ENCODE assay signal across 1 cellular context in the genomic region with DNA sequence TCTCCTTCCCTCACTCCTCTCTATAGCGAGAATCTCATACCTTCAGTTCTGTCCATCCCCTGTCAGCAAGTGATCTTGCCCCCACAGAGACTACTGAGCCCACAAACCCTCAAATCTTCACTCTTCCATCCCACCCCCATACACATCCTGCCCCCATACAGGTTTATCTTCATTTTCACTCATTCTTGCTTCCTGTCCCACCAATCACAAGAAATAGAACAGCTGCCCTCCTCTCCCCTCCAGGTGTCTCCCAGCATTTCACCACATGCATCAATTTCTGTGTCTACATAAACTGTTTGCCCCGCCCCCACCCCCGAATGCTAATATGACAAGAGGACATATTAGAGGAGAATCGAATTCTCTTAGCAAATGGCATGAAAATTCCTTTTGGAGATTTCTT.
TF ChIP-seq lines count a peak whose summit lies in the region.

No MANE protein-coding gene starts in this region.

TF ChIP-seq in IMR-90, 13 proteins besides CTCF, POLR2A, EP300 and RAD21:
- TF ChIP-seq RCOR1 (IDR thresholded peaks at IDR 0.05; ENCODE audit: insufficient replicate concordance, low read length) (no peak), FOS (IDR thresholded peaks at IDR 0.05; ENCODE audit: low read depth, low read length) (no peak), SMC3 (IDR thresholded peaks at IDR 0.05; ENCODE audit: low read depth, low read length) (no peak), BHLHE40 (IDR thresholded peaks at IDR 0.05; ENCODE audit: low read depth, low read length) (no peak), CHD1 (IDR thresholded peaks at IDR 0.05; ENCODE audit: low read depth, low read length) (no peak), CEBPB (IDR thresholded peaks at IDR 0.05; ENCODE audit: low read depth, low read length) (no peak)
